In genomic region chr2:64750817-64751285, GRCh38 we compare ENCODE assay signal across 8 cellular contexts.
A peak's percentile ranks its signal among the peaks of the same experiment; 100 is the strongest.
DNase-seq lines count a peak whose midpoint lies in the region; ATAC-seq and TF ChIP-seq lines count a peak whose summit lies in the region.

No MANE protein-coding gene starts in this region.

- no peaks in the 10 kb centered on the region for H3K9me3 ChIP-seq in BE2C

- DNase-seq in BE2C (peak; percentile 95), NCI-H69 (lab: John Stamatoyannopoulos, UW) (peak; percentile 97), dermis microvascular lymphatic vessel endothelial cell (ENCODE audit: low read depth in 2 of 2) (peak; percentile 97 to 100), medulla oblongata (ENCODE audit: extremely low spot score) (peak; percentile 99)
- DNase-seq in activated CD4-positive, alpha-beta T cell treated with anti-CD3 and anti-CD28 coated beads, Interleukin-2, amount 50 U/mL, for 24 hours (ENCODE audit: low read depth in 1 of 2, low spot score in 1 of 2), result peak; percentile 86 to 96
- DNase-seq in stimulated activated CD8-positive, alpha-beta memory T cell treated with anti-CD3 and anti-CD28 coated beads, Interleukin-12 subunit alpha, Interleukin-12 subunit beta, amount 100 ng/mL, for 1 hour (ENCODE audit: low read depth), result peak; percentile 95

- ATAC-seq in GM19328 (IDR thresholded peaks at IDR 0.05; ENCODE audit: unreplicated experiment), result peak; percentile 90
- peak; percentile 69 for ATAC-seq in HG03469 (IDR thresholded peaks at IDR 0.05; ENCODE audit: unreplicated experiment)

- H3K27me3 ChIP-seq in BE2C, result no peaks in the 10 kb centered on the region

- H3K4me1 ChIP-seq in BE2C, result peaks cover 4% of the 10 kb centered on the region; the same call in 1 of the 2 replicates

- peak overlapping the region; percentile 81 for H3K4me3 ChIP-seq in BE2C (ENCODE audit: low read depth, low read length)

- no peak for TF ChIP-seq CTCF in BE2C (IDR thresholded peaks at IDR 0.05; ENCODE audit: low read depth, low read length)

- no peaks in the 10 kb centered on the region for H3K36me3 ChIP-seq in BE2C

Comparison
In these comparisons a context has a peak if more than half of its experiments do, and no peak if none do; other contexts are left out.
1. Peak in every context shown above with its lines: DNase-seq, ATAC-seq and H3K4me3 ChIP-seq.